In the genomic region with DNA sequence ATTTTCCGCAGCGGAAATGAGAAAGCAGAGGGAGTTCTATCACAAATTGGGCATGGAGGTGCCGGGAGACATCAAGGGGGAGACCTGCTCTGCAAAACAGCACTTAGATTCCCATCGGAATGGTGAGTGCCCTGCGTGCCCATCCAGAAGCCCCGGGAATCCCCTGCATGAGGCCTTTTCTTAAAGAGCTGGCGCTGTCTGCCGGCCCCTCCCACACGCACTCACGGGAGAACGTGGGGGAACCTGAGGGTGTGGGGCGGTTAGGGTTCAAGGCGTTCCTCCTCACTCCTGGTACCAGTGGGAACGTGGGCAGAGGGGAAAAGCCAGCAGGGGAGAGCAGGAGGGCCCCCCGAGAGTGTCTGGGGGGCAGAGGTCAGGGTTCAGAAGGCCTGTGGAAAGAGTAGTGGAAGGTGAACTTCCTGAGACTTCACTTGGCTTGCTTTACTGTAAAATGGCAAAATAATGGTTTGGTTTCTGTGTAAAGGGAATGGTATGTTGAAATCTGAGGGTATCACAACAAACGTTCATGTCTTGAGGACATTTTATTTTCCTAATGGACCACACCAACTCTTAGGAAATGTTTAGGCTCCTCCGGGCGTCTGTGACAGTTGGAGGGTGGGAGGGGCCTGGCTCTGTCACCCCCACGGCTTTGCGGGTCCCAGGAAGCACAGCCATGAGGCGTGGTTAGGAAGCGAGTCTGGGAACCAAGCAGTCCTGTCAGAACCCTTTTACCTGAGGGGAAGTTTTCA, we compare ENCODE assay signal across 16 cellular contexts. TPM values are rescaled to one million over a fixed set of nuclear protein-coding genes. Genes with fewer than 3 reads are reported as not detected.
DNase-seq lines count a peak whose midpoint lies in the region; ATAC-seq and TF ChIP-seq lines count a peak whose summit lies in the region.
"Had no signal": no experiment of that assay in that cellular context is flagged by ENCODE, and none has a peak within 500 bp of the region (broad histone marks: within the 10 kb centered on the region; RNA-seq: fewer than 3 reads in every experiment).

No MANE protein-coding gene starts in this region.

- no peaks in the 10 kb centered on the region for H3K27me3 Mint-ChIP-seq in activated CD4-positive, alpha-beta memory T cell treated with anti-CD3 and anti-CD28 coated beads for 36 hours
- no peaks in the 10 kb centered on the region for H3K27me3 Mint-ChIP-seq in activated CD4-positive, alpha-beta memory T cell treated with anti-CD3 and anti-CD28 coated beads, Interleukin-2, amount 10 ng/mL, durations not matched to agents 7 days and 5 days
- H3K27me3 Mint-ChIP-seq in HFFc6 (ENCODE audit: insufficient read depth) (peaks cover 14% of the 10 kb centered on the region), osteocyte (ENCODE audit: unreplicated experiment) (no peaks in the 10 kb centered on the region)
- H3K27me3 Mint-ChIP-seq: activated B cell treated with CpG ODN at 0.5 μM for 24 hours had no signal

- no peak for DNase-seq in activated CD4-positive, alpha-beta memory T cell treated with anti-CD3 and anti-CD28 coated beads for 36 hours
- no peak for DNase-seq in activated CD4-positive, alpha-beta memory T cell treated with anti-CD3 and anti-CD28 coated beads, Interleukin-2, amount 10 ng/mL, durations not matched to agents 7 days and 5 days
- peak; percentile 32 for DNase-seq in HFFc6
- DNase-seq in choroid plexus epithelial cell (ENCODE audit: low read depth): peak; percentile 53
- no peak for DNase-seq in osteocyte (ENCODE audit: extremely low spot score, unreplicated experiment)
- no peak for DNase-seq in Kasumi-1 (lab: John Stamatoyannopoulos, UW)
- DNase-seq in GM10266 (ENCODE audit: extremely low spot score): no peak
- DNase-seq: activated B cell treated with CpG ODN at 0.5 μM for 24 hours; activated effector memory CD4-positive, alpha-beta T cell treated with anti-CD3 and anti-CD28 coated beads, Interleukin-2, amount 50 U/mL, for 16 hours; CD8-positive, alpha-beta T cell; NCI-H1436 treated with DMSO at 0.1 percent for 48 hours; NCI-H2227 treated with DMSO at 0.1 percent for 48 hours; stimulated activated naive CD8-positive, alpha-beta T cell treated with anti-CD3 and anti-CD28 coated beads, Interleukin-15, Interleukin-2, amounts not matched to agents 100 U/mL and 50 U/mL, for 24 hours had no signal

- peaks cover 9% of the 10 kb centered on the region for H3K36me3 Mint-ChIP-seq in activated CD4-positive, alpha-beta memory T cell treated with anti-CD3 and anti-CD28 coated beads for 36 hours
- H3K36me3 Mint-ChIP-seq in activated CD4-positive, alpha-beta memory T cell treated with anti-CD3 and anti-CD28 coated beads, Interleukin-2, amount 10 ng/mL, durations not matched to agents 7 days and 5 days (ENCODE audit: low read depth): peaks cover 27% of the 10 kb centered on the region
- H3K36me3 Mint-ChIP-seq in HFFc6 (ENCODE audit: low read depth) (peaks cover 30% of the 10 kb centered on the region), osteocyte (ENCODE audit: unreplicated experiment) (peaks cover 19% of the 10 kb centered on the region)

- H3K27ac Mint-ChIP-seq in activated CD4-positive, alpha-beta memory T cell treated with anti-CD3 and anti-CD28 coated beads for 36 hours: peak overlapping the region; percentile 20
- H3K27ac Mint-ChIP-seq in activated CD4-positive, alpha-beta memory T cell treated with anti-CD3 and anti-CD28 coated beads, Interleukin-2, amount 10 ng/mL, durations not matched to agents 7 days and 5 days: no peak overlapping the region
- H3K27ac Mint-ChIP-seq in HFFc6 (peak overlapping the region; percentile 64), osteocyte (ENCODE audit: unreplicated experiment) (peak overlapping the region; percentile 85)
- H3K27ac Mint-ChIP-seq: activated B cell treated with CpG ODN at 0.5 μM for 24 hours; CD8-positive, alpha-beta T cell; T-helper 1 cell treated with Interleukin-12 subunit alpha and Interleukin-12 subunit beta and Interleukin-4 antibody, amounts not matched to agents 30 μg/mL and 1 μg/mL, for 36 hours had no signal

- no peak for ATAC-seq in HG02759 (IDR thresholded peaks at IDR 0.05; ENCODE audit: unreplicated experiment)

- no peaks in the 10 kb centered on the region for H3K9me3 Mint-ChIP-seq in activated CD4-positive, alpha-beta memory T cell treated with anti-CD3 and anti-CD28 coated beads for 36 hours
- H3K9me3 Mint-ChIP-seq in activated CD4-positive, alpha-beta memory T cell treated with anti-CD3 and anti-CD28 coated beads, Interleukin-2, amount 10 ng/mL, durations not matched to agents 7 days and 5 days: peaks cover 2% of the 10 kb centered on the region
- H3K9me3 Mint-ChIP-seq in HFFc6 (peaks cover 20% of the 10 kb centered on the region), osteocyte (ENCODE audit: unreplicated experiment) (no peaks in the 10 kb centered on the region)
- H3K9me3 Mint-ChIP-seq: activated B cell treated with CpG ODN at 0.5 μM for 24 hours; CD8-positive, alpha-beta T cell; T-helper 1 cell treated with Interleukin-12 subunit alpha and Interleukin-12 subunit beta and Interleukin-4 antibody, amounts not matched to agents 30 μg/mL and 1 μg/mL, for 36 hours had no signal

- TF ChIP-seq CTCF in HFFc6 (IDR thresholded peaks at IDR 0.05) (no peak), choroid plexus epithelial cell (conservative IDR thresholded peaks at IDR 0.05; ENCODE audit: low read depth, low read length) (no peak), osteocyte (IDR thresholded peaks at IDR 0.05) (no peak), GM10266 (IDR thresholded peaks at IDR 0.05; ENCODE audit: control insufficient read depth, insufficient read depth, low read depth, missing control alignments) (no peak)

- POLR2A ChIA-PET in activated CD4-positive, alpha-beta memory T cell treated with anti-CD3 and anti-CD28 coated beads for 36 hours (lab: Charles Lee): no interaction called here
- POLR2A ChIA-PET in activated CD4-positive, alpha-beta memory T cell treated with anti-CD3 and anti-CD28 coated beads, Interleukin-2, amount 10 ng/mL, durations not matched to agents 7 days and 5 days (lab: Charles Lee): no interaction called here

- CTCF ChIA-PET in activated CD4-positive, alpha-beta memory T cell treated with anti-CD3 and anti-CD28 coated beads for 36 hours (lab: Charles Lee): interaction anchor here (0.7 to 3.4 kb wide), 16 partner anchors 7 to 373 kb away, joined by 3 to 25 read pairs (median 5); partner anchors contain the start of genes GAK, IDUA and TMEM175
- CTCF ChIA-PET in activated CD4-positive, alpha-beta memory T cell treated with anti-CD3 and anti-CD28 coated beads, Interleukin-2, amount 10 ng/mL, durations not matched to agents 7 days and 5 days (lab: Charles Lee): interaction anchor here (1.2 to 2.3 kb wide), 5 partner anchors 10 to 499 kb away, joined by 5 to 18 read pairs (median 8); partner anchors contain the start of gene IDUA

- H3K4me3 Mint-ChIP-seq in activated CD4-positive, alpha-beta memory T cell treated with anti-CD3 and anti-CD28 coated beads for 36 hours: no peak overlapping the region
- H3K4me3 Mint-ChIP-seq in activated CD4-positive, alpha-beta memory T cell treated with anti-CD3 and anti-CD28 coated beads, Interleukin-2, amount 10 ng/mL, durations not matched to agents 7 days and 5 days: no peak overlapping the region
- H3K4me3 Mint-ChIP-seq in HFFc6: no peak overlapping the region
- H3K4me3 Mint-ChIP-seq in osteocyte (ENCODE audit: unreplicated experiment): no peak overlapping the region
- H3K4me3 Mint-ChIP-seq: activated B cell treated with CpG ODN at 0.5 μM for 24 hours; CD8-positive, alpha-beta T cell; T-helper 1 cell treated with Interleukin-12 subunit alpha and Interleukin-12 subunit beta and Interleukin-4 antibody, amounts not matched to agents 30 μg/mL and 1 μg/mL, for 36 hours had no signal

- H3K4me1 Mint-ChIP-seq in activated CD4-positive, alpha-beta memory T cell treated with anti-CD3 and anti-CD28 coated beads for 36 hours (ENCODE audit: low read depth): no peaks in the 10 kb centered on the region
- H3K4me1 Mint-ChIP-seq in activated CD4-positive, alpha-beta memory T cell treated with anti-CD3 and anti-CD28 coated beads, Interleukin-2, amount 10 ng/mL, durations not matched to agents 7 days and 5 days: peaks cover 4% of the 10 kb centered on the region
- H3K4me1 Mint-ChIP-seq in HFFc6 (ENCODE audit: low read depth): peaks cover 14% of the 10 kb centered on the region; the same call in 1 of the 2 replicates
- H3K4me1 Mint-ChIP-seq in osteocyte (ENCODE audit: unreplicated experiment): peaks cover 29% of the 10 kb centered on the region
- H3K4me1 Mint-ChIP-seq: activated B cell treated with CpG ODN at 0.5 μM for 24 hours had no signal

- H3K4me3 ChIP-seq in choroid plexus epithelial cell (ENCODE audit: low read depth, low read length): no peak overlapping the region
- H3K4me3 ChIP-seq: esophagus muscularis mucosa had no signal

- intact Hi-C loops in activated CD4-positive, alpha-beta memory T cell treated with anti-CD3 and anti-CD28 coated beads for 36 hours (cut with micrococcal nuclease): loop anchor here (2.0 kb wide), 2 partner anchors 135 to 243 kb away; partner anchors contain the start of gene IDUA

RNA-seq across cellular contexts. Expression of gene PCGF3, which starts 38.0 kb away (rescaled TPM):
- total RNA-seq in activated CD4-positive, alpha-beta memory T cell treated with anti-CD3 and anti-CD28 coated beads for 36 hours: 10 to 100 TPM; 27.8 to 29.3 TPM
- 10 to 100 TPM; 51.5 to 52.1 TPM for total RNA-seq in activated CD4-positive, alpha-beta memory T cell treated with anti-CD3 and anti-CD28 coated beads, Interleukin-2, amount 10 ng/mL, durations not matched to agents 7 days and 5 days
- 10 to 100 TPM; 28.5 to 34.5 (median 30.2) TPM for total RNA-seq in HFFc6 (2021; fragmentation: NEBNext Ultra II Directional; extraction: Animal tissue kit (Norgen Biotek cat#: 25700))
- 69.8 and 70.0 TPM in 2 replicates for total RNA-seq in osteocyte

RNA-seq across cellular contexts. Expression of gene SLC49A3, which starts 54.7 kb away (rescaled TPM):
- under 1 TPM in 1 of 2 experiments, not detected in 1; 0.19 TPM for total RNA-seq in activated CD4-positive, alpha-beta memory T cell treated with anti-CD3 and anti-CD28 coated beads for 36 hours
- under 1 TPM in 1 of 2 experiments, not detected in 1; 0.40 TPM for total RNA-seq in activated CD4-positive, alpha-beta memory T cell treated with anti-CD3 and anti-CD28 coated beads, Interleukin-2, amount 10 ng/mL, durations not matched to agents 7 days and 5 days
- total RNA-seq in HFFc6 (2021; fragmentation: NEBNext Ultra II Directional; extraction: Animal tissue kit (Norgen Biotek cat#: 25700)): under 1 TPM in 5 of 6 experiments, not detected in 1; 0.13 to 0.62 (median 0.21) TPM
- total RNA-seq in osteocyte: 0.31 and 0.67 TPM in 2 replicates

Comparison
In these comparisons a context has a peak if more than half of its experiments do, and no peak if none do; other contexts are left out.
1. DNase-seq: peak in HFFc6 (single experiment) and choroid plexus epithelial cell (single experiment); none in activated CD4-positive, alpha-beta memory T cell treated with anti-CD3 and anti-CD28 coated beads for 36 hours (single experiment), activated CD4-positive, alpha-beta memory T cell treated with anti-CD3 and anti-CD28 coated beads, Interleukin-2, amount 10 ng/mL, durations not matched to agents 7 days and 5 days (single experiment), osteocyte (single experiment), Kasumi-1 (0 of 2) and GM10266 (single experiment).